In the genomic region with DNA sequence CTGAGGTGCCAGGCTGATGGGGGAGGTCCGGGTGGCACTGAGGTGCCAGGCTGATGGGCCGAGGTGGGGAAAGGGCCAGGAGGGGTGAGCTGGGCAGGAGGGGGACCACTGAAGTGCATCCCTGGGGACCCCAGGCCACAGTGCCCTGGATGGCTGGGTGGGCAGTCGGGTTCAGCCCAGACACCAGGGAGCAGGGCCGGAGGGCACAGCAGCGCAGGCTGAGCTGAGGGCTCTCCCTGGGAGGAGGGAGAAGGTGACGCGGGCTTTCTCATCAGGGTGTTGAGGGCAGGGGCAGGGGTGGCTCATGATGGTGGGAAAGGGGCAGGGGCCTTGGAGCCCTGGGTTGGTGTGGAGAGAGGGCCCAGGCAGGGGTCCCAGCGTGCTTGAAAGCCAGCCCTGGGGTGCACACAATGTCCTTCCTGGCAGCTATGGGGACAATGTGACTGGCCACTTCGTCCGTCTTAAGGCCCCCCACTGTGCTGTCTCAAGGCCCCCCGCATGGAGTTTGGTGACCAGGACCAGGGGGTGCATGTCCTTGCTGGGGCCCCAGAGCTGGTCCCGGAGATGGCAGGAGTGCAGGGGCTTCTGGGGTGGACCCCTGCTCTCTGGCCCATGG, we compare ENCODE assay signal across 12 cellular contexts. TPM values are rescaled to one million over a fixed set of nuclear protein-coding genes. Genes with fewer than 3 reads are reported as not detected.
A peak's percentile ranks its signal among the peaks of the same experiment; 100 is the strongest.
DNase-seq lines count a peak whose midpoint lies in the region; ATAC-seq, FAIRE-seq and TF ChIP-seq lines count a peak whose summit lies in the region.
"Had no signal": no experiment of that assay in that cellular context is flagged by ENCODE, and none has a peak within 500 bp of the region (broad histone marks: within the 10 kb centered on the region; RNA-seq: fewer than 3 reads in every experiment).

No MANE protein-coding gene starts in this region.

- H3K27ac ChIP-seq in OCI-LY3 (ENCODE audit: low read length), result no peak overlapping the region
- peak overlapping the region; percentile 12 to 34 for H3K27ac ChIP-seq in small intestine (ENCODE audit: low read depth in 1 of 2, low read length in 1 of 2)
- H3K27ac ChIP-seq: ascending aorta, right lobe of liver, thoracic aorta had no signal

- peak overlapping the region; percentile 85 for H3K4me2 ChIP-seq in OCI-LY3 (ENCODE audit: low read length)

- H3K9me3 ChIP-seq in OCI-LY3 (ENCODE audit: insufficient read depth, low read length), result no peaks in the 10 kb centered on the region
- no peaks in the 10 kb centered on the region for H3K9me3 ChIP-seq in small intestine (ENCODE audit: control insufficient read depth, low read depth)
- H3K9me3 ChIP-seq: ascending aorta, right lobe of liver, thoracic aorta had no signal

- H3K9me3 Mint-ChIP-seq in T-helper 1 cell treated with Interleukin-12 subunit alpha and Interleukin-12 subunit beta and Interleukin-4 antibody, amounts not matched to agents 30 μg/mL and 1 μg/mL, for 36 hours, result no peaks in the 10 kb centered on the region
- H3K9me3 Mint-ChIP-seq in central memory CD8-positive, alpha-beta T cell, result no peaks in the 10 kb centered on the region

- ATAC-seq in central memory CD8-positive, alpha-beta T cell (replicated peaks; ENCODE audit: extremely low read depth, poor library complexity, severe bottlenecking), result no peak
- ATAC-seq in HG02938 (IDR thresholded peaks at IDR 0.05; ENCODE audit: unreplicated experiment) (no peak), HG02970 (IDR thresholded peaks at IDR 0.05; ENCODE audit: low FRiP score, unreplicated experiment) (no peak)

- no peak for TF ChIP-seq CTCF in OCI-LY3 (IDR thresholded peaks at IDR 0.05; ENCODE audit: low read depth, low read length)

- H3K27me3 ChIP-seq in OCI-LY3 (ENCODE audit: low read depth, low read length) (peaks cover 9% of the 10 kb centered on the region), small intestine (ENCODE audit: control insufficient read depth in 2 of 2, insufficient read depth in 2 of 2, low read length in 2 of 2) (no peaks in the 10 kb centered on the region)
- H3K27me3 ChIP-seq: ascending aorta, right lobe of liver had no signal

- no peaks in the 10 kb centered on the region for H3K36me3 Mint-ChIP-seq in T-helper 1 cell treated with Interleukin-12 subunit alpha and Interleukin-12 subunit beta and Interleukin-4 antibody, amounts not matched to agents 30 μg/mL and 1 μg/mL, for 36 hours (ENCODE audit: low read depth)
- H3K36me3 Mint-ChIP-seq in central memory CD8-positive, alpha-beta T cell (ENCODE audit: insufficient read depth), result peaks cover 24% of the 10 kb centered on the region

- H3K36me3 ChIP-seq in OCI-LY3 (replicated peaks; ENCODE audit: low read depth, low read length) (no peaks in the 10 kb centered on the region), small intestine (ENCODE audit: control insufficient read depth in 2 of 2, insufficient read depth in 2 of 2, low read length in 2 of 2) (no peaks in the 10 kb centered on the region)
- H3K36me3 ChIP-seq: ascending aorta, right lobe of liver, thoracic aorta had no signal

- peak overlapping the region; percentile 65 for H3K4me3 ChIP-seq in OCI-LY3 (ENCODE audit: low read length)
- H3K4me3 ChIP-seq in small intestine (ENCODE audit: low read depth in 1 of 2, low read length in 2 of 2), result no peak overlapping the region
- H3K4me3 ChIP-seq: ascending aorta, right lobe of liver, thoracic aorta had no signal

- H3K4me1 Mint-ChIP-seq in T-helper 1 cell treated with Interleukin-12 subunit alpha and Interleukin-12 subunit beta and Interleukin-4 antibody, amounts not matched to agents 30 μg/mL and 1 μg/mL, for 36 hours (ENCODE audit: low read depth), result peaks cover 63% of the 10 kb centered on the region
- H3K4me1 Mint-ChIP-seq in central memory CD8-positive, alpha-beta T cell, result peaks cover 75% of the 10 kb centered on the region

- FAIRE-seq in small intestine (lab: Jason Lieb, UNC), result no peak

- peak overlapping the region; percentile 92; the same call in 1 of the 2 replicates for H2AFZ ChIP-seq in OCI-LY3 (ENCODE audit: low read depth, low read length)

- 77 to 91% (median 81%) methylated on average over 11 to 12 of the region's 12 CpGs for WGBS in small intestine, 3 donors

- H3K27me3 Mint-ChIP-seq in T-helper 1 cell treated with Interleukin-12 subunit alpha and Interleukin-12 subunit beta and Interleukin-4 antibody, amounts not matched to agents 30 μg/mL and 1 μg/mL, for 36 hours (ENCODE audit: low read depth), result no peaks in the 10 kb centered on the region
- H3K27me3 Mint-ChIP-seq in central memory CD8-positive, alpha-beta T cell, result no peaks in the 10 kb centered on the region

- H4K20me1 ChIP-seq in OCI-LY3 (ENCODE audit: insufficient read depth, low read length), result no peaks in the 10 kb centered on the region

- H3K9ac ChIP-seq in OCI-LY3 (ENCODE audit: low read length), result peak overlapping the region; percentile 36; the same call in 1 of the 2 replicates

- H3K4me3 Mint-ChIP-seq in T-helper 1 cell treated with Interleukin-12 subunit alpha and Interleukin-12 subunit beta and Interleukin-4 antibody, amounts not matched to agents 30 μg/mL and 1 μg/mL, for 36 hours, result peak overlapping the region; percentile 28
- peak overlapping the region; percentile 80 for H3K4me3 Mint-ChIP-seq in central memory CD8-positive, alpha-beta T cell

- H3K79me2 ChIP-seq in OCI-LY3 (ENCODE audit: low read length), result no peaks in the 10 kb centered on the region

- no peak for DNase-seq in T-helper 1 cell
- DNase-seq in central memory CD8-positive, alpha-beta T cell (ENCODE audit: low spot score in 2 of 2), result no peak
- no peak for DNase-seq in small intestine
- no peak for DNase-seq in SIG-M5 treated with dmso at 0.1 percent for 504 hours (lab: John Stamatoyannopoulos, UW; ENCODE audit: unreplicated experiment)
- DNase-seq: GOT3 had no signal

- H3K27ac Mint-ChIP-seq in T-helper 1 cell treated with Interleukin-12 subunit alpha and Interleukin-12 subunit beta and Interleukin-4 antibody, amounts not matched to agents 30 μg/mL and 1 μg/mL, for 36 hours, result peak overlapping the region; percentile 100
- peak overlapping the region; percentile 99 for H3K27ac Mint-ChIP-seq in central memory CD8-positive, alpha-beta T cell (ENCODE audit: low read depth)

- H3K4me1 ChIP-seq in OCI-LY3 (ENCODE audit: low read length), result peaks cover 23% of the 10 kb centered on the region
- peaks cover 6 to 7% of the 10 kb centered on the region in 2 donors for H3K4me1 ChIP-seq in small intestine (ENCODE audit: control insufficient read depth in 2 of 2, insufficient read depth in 1 of 2, low read depth in 1 of 2, low read length in 1 of 2)

RNA-seq across cellular contexts. Expression of gene CD7, which starts 16.0 kb away (rescaled TPM):
- 10 to 100 TPM in 1 of 3 donors, 1 to 10 TPM in 2; 3.4 to 10.8 (median 6.5) TPM for polyA plus RNA-seq in small intestine

RNA-seq across cellular contexts. Expression of gene CSNK1D, which starts 27.9 kb away (rescaled TPM):
- 100 to 1,000 TPM; 111 to 148 (median 146) TPM for polyA plus RNA-seq in small intestine

RNA-seq across cellular contexts. Expression of gene SECTM1, which starts 32.2 kb away (rescaled TPM):
- polyA plus RNA-seq in small intestine, result 10 to 100 TPM; 14.0 to 81.9 (median 38.2) TPM

RNA-seq across cellular contexts. Expression of gene TEX19, which starts 57.6 kb away (rescaled TPM):
- polyA plus RNA-seq in small intestine, result under 1 TPM in 1 of 3 donors, not detected in 2; 0.07 TPM
